In genomic region chr19:46995492-46995891, GRCh38 we compare ENCODE assay signal across 18 cellular contexts.
"Had no signal": no experiment of that assay in that cellular context is flagged by ENCODE, and none has a peak within 500 bp of the region (broad histone marks: within the 10 kb centered on the region; RNA-seq: fewer than 3 reads in every experiment).

No MANE protein-coding gene starts in this region.

- H3K9me3 ChIP-seq: heart right ventricle, left lung, psoas muscle, sigmoid colon had no signal

- H3K9me3 Mint-ChIP-seq: naive B cell, nephron had no signal

- H3K27ac Mint-ChIP-seq: nephron had no signal

- DNase-seq: cortex of kidney; dorsolateral prefrontal cortex; effector CD8-positive, alpha-beta T cell; heart right ventricle; hypothalamus; islet precursor cell; left lung; mesendoderm; naive B cell; psoas muscle; sigmoid colon; stimulated activated CD4-positive, alpha-beta T cell treated with anti-CD3 and anti-CD28 coated beads, Interleukin-2, amount 100 ng/mL, for 24 hours; stimulated activated CD4-positive, alpha-beta T cell treated with anti-CD3 and anti-CD28 coated beads, Interleukin-4, amount 100 ng/mL, for 4 hours; stimulated activated naive CD4-positive, alpha-beta T cell treated with Interleukin-2 at 50 U/mL for 16 hours; trophoblast cell had no signal

- H3K4me3 ChIP-seq: dorsolateral prefrontal cortex, heart right ventricle, left lung, lung, psoas muscle, sigmoid colon, skin epidermis had no signal

- H3K27ac ChIP-seq: left lung, psoas muscle, sigmoid colon had no signal

- ATAC-seq: left lung, psoas muscle had no signal

- H3K27me3 ChIP-seq: dorsolateral prefrontal cortex, heart right ventricle, left lung, sigmoid colon had no signal

- H3K4me3 Mint-ChIP-seq: naive B cell, nephron had no signal
